ENCODE assay signal across 1 cellular context in genomic region chr11:62687508-62688396, GRCh38.
TF ChIP-seq lines count a peak whose summit lies in the region.

No MANE protein-coding gene starts in this region.

TF ChIP-seq in K562, 482 proteins besides CTCF, POLR2A, EP300 and RAD21:
- TF ChIP-seq ZBTB34 (CRISPR knock-in tag; IDR thresholded peaks at IDR 0.05) (no peak), HNRNPL (IDR thresholded peaks at IDR 0.05; ENCODE audit: low read depth, low read length) (peak; percentile 44; the same call in 1 of the 2 replicates), SFPQ (IDR thresholded peaks at IDR 0.05; ENCODE audit: low read depth, low read length) (no peak), BRD9 (IDR thresholded peaks at IDR 0.05; ENCODE audit: low read depth, partially characterized antibody) (no peak), ZNF324 (CRISPR knock-in tag; IDR thresholded peaks at IDR 0.05) (no peak), MITF (IDR thresholded peaks at IDR 0.05) (no peak), IRF9 (tag; IDR thresholded peaks at IDR 0.05) (no peak), NFIX (CRISPR knock-in tag; IDR thresholded peaks at IDR 0.05; ENCODE audit: low read depth) (no peak), GABPB1 (CRISPR knock-in tag; IDR thresholded peaks at IDR 0.05) (0 out of 2 replicates have a peak, but pooled peaks have one; percentile 16), POLR2H (tag; IDR thresholded peaks at IDR 0.05; ENCODE audit: low read depth) (no peak), RFX1 (IDR thresholded peaks at IDR 0.05) (no peak), NUFIP1 (IDR thresholded peaks at IDR 0.05; ENCODE audit: partially characterized antibody) (no peak), ZFPM2 (CRISPR knock-in tag; IDR thresholded peaks at IDR 0.05) (no peak), ZNF764 (CRISPR knock-in tag; IDR thresholded peaks at IDR 0.05; ENCODE audit: low read depth) (no peak), POLR2G (IDR thresholded peaks at IDR 0.05; ENCODE audit: low read depth, low read length) (peak; percentile 69), ZBTB33 (CRISPR knock-in tag; IDR thresholded peaks at IDR 0.05) (peak; percentile 86), YBX1 (IDR thresholded peaks at IDR 0.05) (no peak), SIN3A (IDR thresholded peaks at IDR 0.05; ENCODE audit: borderline replicate concordance in 2 of 2, control insufficient read depth in 1 of 2, low read depth in 2 of 2, low read length in 2 of 2) (no peak), ZNF780A (CRISPR knock-in tag; IDR thresholded peaks at IDR 0.05) (no peak)
